In genomic region chr2:1749489-1749748, GRCh38 we compare ENCODE assay signal across 22 cellular contexts. TPM values are rescaled to one million over a fixed set of nuclear protein-coding genes. Genes with fewer than 3 reads are reported as not detected.
DNase-seq lines count a peak whose midpoint lies in the region; ATAC-seq and TF ChIP-seq lines count a peak whose summit lies in the region.
"Had no signal": no experiment of that assay in that cellular context is flagged by ENCODE, and none has a peak within 500 bp of the region (broad histone marks: within the 10 kb centered on the region; RNA-seq: fewer than 3 reads in every experiment).

No MANE protein-coding gene starts in this region.

- H4K20me1 ChIP-seq in H9 (ENCODE audit: control insufficient read depth, insufficient read depth, insufficient read length), result no peaks in the 10 kb centered on the region
- no peaks in the 10 kb centered on the region; the same call in 1 of the 2 replicates for H4K20me1 ChIP-seq in IMR-90 (ENCODE audit: insufficient read depth, low read length)

- H3K36me3 ChIP-seq in IMR-90 (ENCODE audit: control insufficient read depth, insufficient read depth, low read length), result no peaks in the 10 kb centered on the region
- H3K36me3 ChIP-seq: BE2C, SJSA1 had no signal

- H3K4me1 ChIP-seq in H9 (ENCODE audit: insufficient read depth, low read length), result no peaks in the 10 kb centered on the region
- H3K4me1 ChIP-seq in IMR-90 (ENCODE audit: control insufficient read depth, insufficient read depth, low read length), result peaks cover 17% of the 10 kb centered on the region
- H3K4me1 ChIP-seq: BE2C had no signal

- H3K27me3 Mint-ChIP-seq in H9 (ENCODE audit: low read depth), result peaks cover 53% of the 10 kb centered on the region

- POLR2A ChIA-PET in IMR-90 (lab: Charles Lee; ENCODE audit: unreplicated experiment), result no interaction called here

- TF ChIP-seq CTCF in H9 (conservative IDR thresholded peaks at IDR 0.05) (no peak), IMR-90 (conservative IDR thresholded peaks at IDR 0.05; ENCODE audit: low read depth, low read length) (no peak)

- H3K56ac ChIP-seq in H9 (ENCODE audit: insufficient read length, low read depth, low read length) (no peak overlapping the region), IMR-90 (ENCODE audit: extremely low read depth, insufficient read depth, low read length) (no peak overlapping the region)

- H2BK20ac ChIP-seq in H9 (ENCODE audit: low read depth, low read length, poor library complexity, severe bottlenecking) (no peak overlapping the region), IMR-90 (ENCODE audit: low read depth, low read length) (no peak overlapping the region; the same call in 1 of the 2 replicates)

- H3K14ac ChIP-seq in H9 (ENCODE audit: insufficient read depth, low read length) (no peak overlapping the region), IMR-90 (replicated peaks; ENCODE audit: low read depth, low read length) (no peak overlapping the region)

- no peak for TF ChIP-seq RAD21 in IMR-90 (IDR thresholded peaks at IDR 0.05; ENCODE audit: low read length)

- H3K9me1 ChIP-seq in IMR-90 (ENCODE audit: insufficient read depth, low read length), result peaks cover 20% of the 10 kb centered on the region

- H3K36me3 Mint-ChIP-seq in H9 (ENCODE audit: insufficient read depth in 1 of 3, low read depth in 3 of 3), result peaks cover 8 to 20% (median 12%) of the 10 kb centered on the region in 3 experiments
- H3K36me3 Mint-ChIP-seq: CD4-positive, CD25-positive, alpha-beta regulatory T cell had no signal

- CTCF ChIA-PET in IMR-90 (lab: Yijun Ruan, JAX), result interaction anchor here (1.0 kb wide), 1 partner anchor 52 kb away, joined by 3 read pairs; no protein-coding TSS in a partner anchor

- H4K5ac ChIP-seq in H9 (ENCODE audit: insufficient read length, low read depth, low read length), result no peak overlapping the region
- no peak overlapping the region for H4K5ac ChIP-seq in IMR-90 (ENCODE audit: low read depth, low read length)

- in situ Hi-C loops in IMR-90 (cut with MboI; ENCODE audit: low sequenced_read_pairs), result loop anchor here (5.0 kb wide), 1 partner anchor 72 kb away; no protein-coding TSS in a partner anchor

- H4K91ac ChIP-seq in H9 (ENCODE audit: insufficient read length, low read depth, low read length), result no peak overlapping the region
- no peak overlapping the region for H4K91ac ChIP-seq in IMR-90 (ENCODE audit: insufficient read depth, low read depth, low read length)

- peaks cover 2% of the 10 kb centered on the region for H3K23me2 ChIP-seq in H9 (ENCODE audit: insufficient read length, low read depth, low read length, poor library complexity, severe bottlenecking)

- H3K23ac ChIP-seq in H9 (ENCODE audit: insufficient read length, low read depth, low read length) (no peak overlapping the region), IMR-90 (ENCODE audit: low read depth, low read length) (no peak overlapping the region)

- no peak overlapping the region for H3T11ph ChIP-seq in H9 (ENCODE audit: low read length)

- H2AFZ ChIP-seq in H9 (ENCODE audit: low read length) (no peak overlapping the region), IMR-90 (replicated peaks; ENCODE audit: low read length, poor library complexity) (no peak overlapping the region)
- H2AFZ ChIP-seq: PC-9 had no signal

- H4K8ac ChIP-seq in H9 (replicated peaks; ENCODE audit: insufficient read length, low read depth, low read length), result no peak overlapping the region
- H4K8ac ChIP-seq in IMR-90 (ENCODE audit: low read depth in 2 of 2, low read length in 2 of 2), result no peak overlapping the region

- no peak overlapping the region for H3K4me2 ChIP-seq in H9 (ENCODE audit: insufficient read depth, insufficient read length, low read length)
- no peak overlapping the region for H3K4me2 ChIP-seq in IMR-90 (ENCODE audit: low read depth, low read length)
- H3K4me2 ChIP-seq: PC-9 had no signal

- no peak overlapping the region for H2BK15ac ChIP-seq in H9 (ENCODE audit: low read depth, low read length)
- H2BK15ac ChIP-seq in IMR-90 (ENCODE audit: low read depth, low read length), result no peak overlapping the region

- H2BK120ac ChIP-seq in H9 (ENCODE audit: low read depth, low read length, poor library complexity, severe bottlenecking), result no peak overlapping the region
- peak overlapping the region; percentile 1; the same call in 1 of the 2 replicates for H2BK120ac ChIP-seq in IMR-90 (ENCODE audit: low read depth, low read length)

- H2AK5ac ChIP-seq in H9 (ENCODE audit: insufficient read length, low read length) (no peak overlapping the region), IMR-90 (ENCODE audit: low read depth, low read length) (peak overlapping the region; percentile 98)

- H3K18ac ChIP-seq in H9 (ENCODE audit: insufficient read length, low read depth, low read length) (no peak overlapping the region), IMR-90 (ENCODE audit: low read depth, low read length) (no peak overlapping the region)

- H3K79me2 ChIP-seq in H9 (ENCODE audit: insufficient read depth, low read length), result no peaks in the 10 kb centered on the region

- no peak overlapping the region for H2BK12ac ChIP-seq in H9 (ENCODE audit: insufficient read length, low read depth, low read length)

- DNase-seq in H9, result peak; percentile 14
- DNase-seq in IMR-90, result no peak
- DNase-seq in islet precursor cell, result peak; percentile 29
- DNase-seq in sciatic nerve (ENCODE audit: low spot score), result peak; percentile 23
- no peak for DNase-seq in erythroblast (lab: John Stamatoyannopoulos, UW)
- DNase-seq: BE2C; CD4-positive, CD25-positive, alpha-beta regulatory T cell; GF-D8; HFFc6; KBM-7; MM.1S; NCI-H1048; NCI-H1436; NCI-H1930; NCI-H2227 treated with DMSO at 0.1 percent for 48 hours; NCI-H510A treated with DMSO at 0.1 percent for 48 hours; NCI-H748 treated with DMSO at 0.1 percent for 48 hours had no signal

- no peak for ATAC-seq in IMR-90 (ENCODE audit: low read depth)
- ATAC-seq in sciatic nerve, result no peak
- no peak for ATAC-seq in GM19463 (IDR thresholded peaks at IDR 0.05; ENCODE audit: unreplicated experiment)
- no peak for ATAC-seq in GM18858 (IDR thresholded peaks at IDR 0.05; ENCODE audit: unreplicated experiment)
- ATAC-seq: HepG2 had no signal

- dilution Hi-C loops in IMR-90 (cut with HindIII; ENCODE audit: low sequenced_read_pairs, unreplicated experiment), result no loop called here

- BruUV-seq in IMR-90 (replicated peaks; lab: Mats Ljungman, UMichigan), result no TSS peak

- H3K4me3 Mint-ChIP-seq in H9, result no peak overlapping the region
- H3K4me3 Mint-ChIP-seq: CD4-positive, CD25-positive, alpha-beta regulatory T cell; HFFc6 had no signal

- TF ChIP-seq POLR2A in IMR-90 (IDR thresholded peaks at IDR 0.05; ENCODE audit: low read depth, low read length) (no peak), erythroblast (IDR thresholded peaks at IDR 0.05; ENCODE audit: low read length) (no peak)

- H3K79me1 ChIP-seq in H9 (ENCODE audit: insufficient read depth, low read depth, low read length, poor library complexity, severe bottlenecking) (no peaks in the 10 kb centered on the region), IMR-90 (ENCODE audit: low read depth in 1 of 2, low read length in 2 of 2) (peaks cover 9 to 43% of the 10 kb centered on the region in 2 experiments; a peak in 3 of 4 replicates)

- H2AK9ac ChIP-seq in IMR-90 (replicated peaks; ENCODE audit: low read depth, low read length, poor library complexity), result peak overlapping the region; percentile 66

- no peak overlapping the region for H3K9ac ChIP-seq in H9 (ENCODE audit: extremely low read depth, insufficient read length, low read length)
- no peak overlapping the region for H3K9ac ChIP-seq in IMR-90 (ENCODE audit: low read depth, low read length)

- intact Hi-C loops in IMR-90 (cut with micrococcal nuclease), result no loop called here
- intact Hi-C loops in sciatic nerve (cut with DNase I), result loop anchor here (10.0 kb wide), 1 partner anchor 95 kb away; no protein-coding TSS in a partner anchor

- H3K27ac Mint-ChIP-seq in H9, result no peak overlapping the region
- H3K27ac Mint-ChIP-seq: CD4-positive, CD25-positive, alpha-beta regulatory T cell; HFFc6 had no signal

- H3K4ac ChIP-seq in H9 (ENCODE audit: low read depth, low read length) (no peak overlapping the region), IMR-90 (ENCODE audit: low read depth, low read length) (no peak overlapping the region; the same call in none of the 2 replicates)

- H2BK5ac ChIP-seq in H9 (ENCODE audit: insufficient read length, low read length) (no peak overlapping the region), IMR-90 (ENCODE audit: low read depth, low read length, poor library complexity, severe bottlenecking) (no peak overlapping the region)

- peaks cover 15 to 21% of the 10 kb centered on the region in 2 experiments for H3K9me3 Mint-ChIP-seq in H9

- no peak overlapping the region for H3K4me3 ChIP-seq in IMR-90 (ENCODE audit: insufficient read depth, low read depth, low read length)
- H3K4me3 ChIP-seq: PC-9, SJSA1 had no signal

- H3K27ac ChIP-seq in H9 (ENCODE audit: insufficient read length, low read depth, low read length) (no peak overlapping the region), IMR-90 (ENCODE audit: insufficient read depth, low read length) (no peak overlapping the region)
- H3K27ac ChIP-seq: PC-9, SJSA1 had no signal

- H3K9me3 ChIP-seq in H9 (ENCODE audit: control insufficient read depth, low read depth, low read length) (peaks cover 4% of the 10 kb centered on the region), IMR-90 (ENCODE audit: control insufficient read depth, insufficient read depth, low read length) (peaks cover 2% of the 10 kb centered on the region; the same call in 1 of the 2 replicates)
- H3K9me3 ChIP-seq: BE2C, SJSA1 had no signal

- H3K4me1 Mint-ChIP-seq in H9, result peaks cover 13 to 19% of the 10 kb centered on the region in 2 experiments

- no CpG with 5 or more reads among the region's 3 CpGs for whole genome bisulfite sequencing in H9 (ENCODE audit: extremely low coverage, insufficient read length, low lambda C conversion rate)
- no CpG with 5 or more reads among the region's 3 CpGs for WGBS in IMR-90 (ENCODE audit: extremely low coverage in 2 of 2, insufficient read length in 1 of 2), 2 experiments

- H3K27me3 ChIP-seq in H9 (ENCODE audit: insufficient read depth, low read length) (no peaks in the 10 kb centered on the region), IMR-90 (ENCODE audit: control insufficient read depth, insufficient read depth, low read length) (no peaks in the 10 kb centered on the region)
- H3K27me3 ChIP-seq: SJSA1 had no signal

TF ChIP-seq in IMR-90, 13 proteins besides CTCF, POLR2A, EP300 and RAD21 (continues in another document):
- no peak for TF ChIP-seq MAFK (IDR thresholded peaks at IDR 0.05; ENCODE audit: low read depth, low read length)

RNA-seq across cellular contexts. Expression of gene PXDN, which starts 5.1 kb away (rescaled TPM):
- total RNA-seq in H9 (2021) (140 and 146 TPM in 2 replicates), IMR-90 (2012; rRNA removed) (148 and 153 TPM in 2 replicates), sciatic nerve (38.1 TPM)
- polyA plus RNA-seq in IMR-90 (2012; rRNA removed), result 268 and 332 TPM in 2 replicates
- 300 and 432 TPM in 2 replicates for polyA plus RNA-seq in IMR-90 (2012; cell fraction: cytosol; rRNA removed)
- 369 and 399 TPM in 2 replicates for polyA plus RNA-seq in IMR-90 (2012; cell fraction: nucleus; rRNA removed; ENCODE audit: low replicate concordance)
- total RNA-seq: HepG2 had no signal
- polyA plus RNA-seq: CD4-positive, CD25-positive, alpha-beta regulatory T cell; HepG2 had no signal

Comparison
In these comparisons a context has a peak if more than half of its experiments do, and no peak if none do; other contexts are left out.
1. DNase-seq: peak in H9 (single experiment), islet precursor cell (single experiment) and sciatic nerve (single experiment); none in IMR-90 (single experiment) and erythroblast (0 of 2).